In genomic region chr6:3019065-3019464, GRCh38 we compare ENCODE assay signal across 13 cellular contexts.
"Had no signal": no experiment of that assay in that cellular context is flagged by ENCODE, and none has a peak within 500 bp of the region (broad histone marks: within the 10 kb centered on the region; RNA-seq: fewer than 3 reads in every experiment).

No MANE protein-coding gene starts in this region.

- H3K27me3 Mint-ChIP-seq: activated CD4-positive, alpha-beta T cell treated with anti-CD3 and anti-CD28 coated beads for 36 hours; activated naive CD4-positive, alpha-beta T cell treated with anti-CD3 and anti-CD28 coated beads, Interleukin-2, amount 10 ng/mL, durations not matched to agents 7 days and 5 days had no signal

- H3K27ac ChIP-seq: colonic mucosa, parathyroid adenoma, skin epidermis, transverse colon, VCaP had no signal

- ATAC-seq: activated CD4-positive, alpha-beta T cell treated with anti-CD3 and anti-CD28 coated beads for 36 hours; heart right ventricle had no signal

- H3K4me3 Mint-ChIP-seq: activated CD4-positive, alpha-beta T cell treated with anti-CD3 and anti-CD28 coated beads for 36 hours; activated naive CD4-positive, alpha-beta T cell treated with anti-CD3 and anti-CD28 coated beads, Interleukin-2, amount 10 ng/mL, durations not matched to agents 7 days and 5 days had no signal

- H3K27ac Mint-ChIP-seq: activated CD4-positive, alpha-beta T cell treated with anti-CD3 and anti-CD28 coated beads for 36 hours; activated naive CD4-positive, alpha-beta T cell treated with anti-CD3 and anti-CD28 coated beads, Interleukin-2, amount 10 ng/mL, durations not matched to agents 7 days and 5 days; activated T-helper 2 cell treated with anti-CD3 and anti-CD28 coated beads, Interferon-gamma antibody, Interleukin-2, Interleukin-4, amounts not matched to agents 10 μg/mL and 5 μg/mL and 100 μg/mL, durations not matched to agents 14 hours and 24 hours and 36 hours had no signal

- DNase-seq: activated CD4-positive, alpha-beta T cell treated with anti-CD3 and anti-CD28 coated beads for 36 hours; activated CD8-positive, alpha-beta memory T cell treated with anti-CD3 and anti-CD28 coated beads for 24 hours; activated naive CD4-positive, alpha-beta T cell treated with anti-CD3 and anti-CD28 coated beads, Interleukin-2, amount 10 ng/mL, durations not matched to agents 7 days and 5 days; colonic mucosa; effector CD4-positive, alpha-beta T cell; heart right ventricle; retina; T1000; transverse colon had no signal

- H3K9me3 Mint-ChIP-seq: activated naive CD4-positive, alpha-beta T cell treated with anti-CD3 and anti-CD28 coated beads, Interleukin-2, amount 10 ng/mL, durations not matched to agents 7 days and 5 days had no signal
